ENCODE assay signal across 35 cellular contexts in the genomic region with DNA sequence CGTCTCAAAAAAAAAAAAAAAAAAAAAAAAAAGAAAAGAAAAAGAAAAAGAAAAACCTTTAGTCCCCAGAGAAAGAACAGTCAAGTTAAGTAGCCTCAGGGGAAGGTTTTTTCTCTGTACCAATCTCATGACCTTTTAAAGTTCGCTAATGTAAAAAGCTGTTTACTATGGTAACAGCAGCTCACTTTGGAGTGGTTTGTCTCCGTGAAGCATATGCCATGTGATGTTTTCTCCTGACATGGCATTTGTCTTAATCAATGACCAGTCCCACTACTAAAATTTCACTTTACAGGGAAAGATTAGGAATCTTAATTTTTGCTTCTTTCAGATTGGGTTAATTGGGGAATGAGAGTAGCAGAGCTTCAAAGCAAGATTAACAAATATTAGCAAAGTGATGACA. TPM values are rescaled to one million over a fixed set of nuclear protein-coding genes. Genes with fewer than 3 reads are reported as not detected.
"Had no signal": no experiment of that assay in that cellular context is flagged by ENCODE, and none has a peak within 500 bp of the region (broad histone marks: within the 10 kb centered on the region; RNA-seq: fewer than 3 reads in every experiment).

No MANE protein-coding gene starts in this region.

- H3K9me3 ChIP-seq: Peyer's patch had no signal

- DNase-seq: activated CD4-positive, alpha-beta T cell treated with anti-CD3 and anti-CD28 coated beads for 1 hour; activated CD4-positive, alpha-beta T cell treated with anti-CD3 and anti-CD28 coated beads for 48 hours; activated CD4-positive, CD25-positive, alpha-beta regulatory T cell; activated CD8-positive, alpha-beta T cell treated with anti-CD3 and anti-CD28 coated beads for 36 hours; activated effector memory CD4-positive, alpha-beta T cell treated with anti-CD3 and anti-CD28 coated beads, Interleukin-2, amount 50 U/mL, for 16 hours; activated naive CD4-positive, alpha-beta T cell; activated naive CD4-positive, alpha-beta T cell treated with anti-CD3 and anti-CD28 coated beads, Interleukin-2, amount 50 U/mL, for 16 hours; activated naive CD8-positive, alpha-beta T cell treated with anti-CD3 and anti-CD28 coated beads for 36 hours; activated T-cell treated with anti-CD3 and anti-CD28 coated beads, Interleukin-2, amount 50 U/mL, for 1 hour; activated T-cell treated with anti-CD3 and anti-CD28 coated beads, Interleukin-2, amount 50 U/mL, for 72 hours; amniotic stem cell; aorta; brain microvascular endothelial cell; central memory CD4-positive, alpha-beta T cell; NCI-H1105 treated with DMSO at 0.1 percent for 48 hours; NCI-H1436 treated with DMSO at 0.1 percent for 48 hours; NCI-H1694 treated with DMSO at 0.1 percent for 48 hours; NCI-H2029; NCI-H2171; NCI-H510A; NCI-H526; NCI-H748 treated with DMSO at 0.1 percent for 48 hours; NK-92 treated with Interleukin-12 subunit alpha and Interleukin-12 subunit beta, amount 100 ng/mL, for 24 hours; PC-3; Peyer's patch; RPMI8226; SHP77 treated with DMSO at 0.1 percent for 48 hours; SW 1271; T-helper 1 cell; T-helper 2 cell; T-helper 9 cell had no signal

- H3K27me3 ChIP-seq: brain microvascular endothelial cell, Peyer's patch had no signal

- ATAC-seq: activated CD8-positive, alpha-beta T cell treated with anti-CD3 and anti-CD28 coated beads for 36 hours; activated T-cell treated with anti-CD3 and anti-CD28 coated beads, Interleukin-2, amount 50 U/mL, for 72 hours; activated T-helper 17 cell treated with anti-CD3 and anti-CD28 coated beads, Interleukin-2, amount 50 U/mL, for 72 hours; PC-3 had no signal

- H3K27ac ChIP-seq: brain microvascular endothelial cell, Peyer's patch, VCaP had no signal

- H3K36me3 ChIP-seq: brain microvascular endothelial cell, Peyer's patch had no signal

- H3K4me3 ChIP-seq: Peyer's patch had no signal

- H3K4me1 ChIP-seq: Peyer's patch had no signal

RNA-seq across cellular contexts. Expression of a gene that starts 4.3 kb away (rescaled TPM):
- total RNA-seq: activated CD8-positive, alpha-beta memory T cell treated with anti-CD3 and anti-CD28 coated beads for 36 hours; activated CD8-positive, alpha-beta T cell treated with anti-CD3 and anti-CD28 coated beads for 36 hours; activated naive CD8-positive, alpha-beta T cell treated with anti-CD3 and anti-CD28 coated beads for 36 hours; activated T-cell treated with anti-CD3 and anti-CD28 coated beads, Interleukin-2, amount 50 U/mL, for 72 hours; activated T-helper 17 cell treated with anti-CD3 and anti-CD28 coated beads, Interleukin-2, amount 50 U/mL, for 72 hours; aorta; M059J; PC-3; Peyer's patch had no signal
- polyA plus RNA-seq: aorta had no signal
